Comparison of ENCODE assay signal across 13 cellular contexts in the genomic region with DNA sequence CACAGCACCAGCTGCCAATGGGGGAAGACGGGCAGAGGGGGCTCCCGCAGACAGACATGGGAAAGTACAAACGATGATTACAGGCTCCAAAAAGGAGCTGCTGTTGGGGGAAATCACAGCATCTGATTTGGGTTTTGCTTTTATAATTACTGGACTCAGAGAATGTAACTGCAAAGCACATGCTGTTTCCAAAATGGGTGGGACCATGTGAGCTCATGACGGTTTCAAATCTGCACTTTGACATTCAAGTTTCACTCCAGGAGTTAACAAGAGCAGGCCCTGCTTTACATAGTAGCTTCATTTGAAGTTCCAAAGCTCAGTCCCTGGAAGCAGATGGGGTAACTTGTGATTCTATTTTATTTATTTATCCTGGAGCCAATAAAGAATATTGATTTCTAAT.
DNase-seq lines count a peak whose midpoint lies in the region; ATAC-seq and TF ChIP-seq lines count a peak whose summit lies in the region.
"Had no signal": no experiment of that assay in that cellular context is flagged by ENCODE, and none has a peak within 500 bp of the region (broad histone marks: within the 10 kb centered on the region; RNA-seq: fewer than 3 reads in every experiment).

No MANE protein-coding gene starts in this region.

- H3K4me3 ChIP-seq in choroid plexus epithelial cell (ENCODE audit: low read depth, low read length) (no peak overlapping the region), fibroblast of villous mesenchyme (ENCODE audit: low read depth, low read length) (no peak overlapping the region)
- H3K4me3 ChIP-seq: A549 had no signal

- DNase-seq in choroid plexus epithelial cell (ENCODE audit: low read depth) (peak; percentile 17), fibroblast of villous mesenchyme (ENCODE audit: low read depth) (peak; percentile 3), NOMO-1 treated with dmso at 0.1 percent for 144 hours (lab: John Stamatoyannopoulos, UW; ENCODE audit: unreplicated experiment) (no peak), SIG-M5 (lab: John Stamatoyannopoulos, UW) (no peak)
- DNase-seq: CD4-positive, CD25-positive, alpha-beta regulatory T cell; DMS53; GF-D8; HCEC 1CT; HFFc6 had no signal

- ATAC-seq in GM18868 (IDR thresholded peaks at IDR 0.05; ENCODE audit: unreplicated experiment) = peak; percentile 49
- no peak for ATAC-seq in GM18505 (IDR thresholded peaks at IDR 0.05; ENCODE audit: unreplicated experiment)
- ATAC-seq: A549, HepG2 had no signal

- no peak for TF ChIP-seq POLR2A in GM18505 (IDR thresholded peaks at IDR 0.05; ENCODE audit: borderline replicate concordance, extremely low read depth, insufficient read depth, insufficient read length)

- no peak for TF ChIP-seq CTCF in choroid plexus epithelial cell (conservative IDR thresholded peaks at IDR 0.05; ENCODE audit: low read depth, low read length)
- TF ChIP-seq CTCF in fibroblast of villous mesenchyme (IDR thresholded peaks at IDR 0.05; ENCODE audit: insufficient read depth, low read depth, low read length) = no peak

Comparison
In these comparisons a context has a peak if more than half of its experiments do, and no peak if none do; other contexts are left out.
1. DNase-seq: peak in choroid plexus epithelial cell (single experiment) and fibroblast of villous mesenchyme (single experiment); none in NOMO-1 treated with dmso at 0.1 percent for 144 hours (single experiment) and SIG-M5 (single experiment).